ENCODE assay signal across 1 cellular context in genomic region chr4:87006531-87007344, GRCh38.
TF ChIP-seq lines count a peak whose summit lies in the region.

No MANE protein-coding gene starts in this region.

TF ChIP-seq in WTC11, 78 proteins besides CTCF, POLR2A, EP300 and RAD21 (continued from another document and continues in another):
- TF ChIP-seq ZNF512 (CRISPR knock-in tag; IDR thresholded peaks at IDR 0.05; ENCODE audit: borderline replicate concordance) = 0 out of 2 replicates have a peak, but pooled peaks have one; percentile 54
- no peak; the same call in 1 of the 2 replicates for TF ChIP-seq ZBTB43 (CRISPR knock-in tag; IDR thresholded peaks at IDR 0.05)
- TF ChIP-seq GRHL2 (CRISPR knock-in tag; IDR thresholded peaks at IDR 0.05; ENCODE audit: insufficient replicate concordance, severe bottlenecking) = no peak
- TF ChIP-seq PREB (CRISPR knock-in tag; IDR thresholded peaks at IDR 0.05; ENCODE audit: borderline replicate concordance) = no peak
- TF ChIP-seq CDX4 (CRISPR knock-in tag; IDR thresholded peaks at IDR 0.05; ENCODE audit: borderline replicate concordance) = 0 out of 2 replicates have a peak, but pooled peaks have one; percentile 53
- TF ChIP-seq EMX1 (CRISPR knock-in tag; IDR thresholded peaks at IDR 0.05) = 0 out of 2 replicates have a peak, but pooled peaks have one; percentile 55
- no peak for TF ChIP-seq JAZF1 (CRISPR knock-in tag; IDR thresholded peaks at IDR 0.05)
- no peak for TF ChIP-seq AFF4 (CRISPR knock-in tag; IDR thresholded peaks at IDR 0.05; ENCODE audit: borderline replicate concordance)
- TF ChIP-seq TEAD1 (CRISPR knock-in tag; IDR thresholded peaks at IDR 0.05) = peak; percentile 37; the same call in 1 of the 2 replicates
- no peak for TF ChIP-seq ZNF232 (CRISPR knock-in tag; IDR thresholded peaks at IDR 0.05)
- no peak for TF ChIP-seq ATF6 (CRISPR knock-in tag; IDR thresholded peaks at IDR 0.05)
- no peak; the same call in 1 of the 2 replicates for TF ChIP-seq ESRRA (CRISPR knock-in tag; IDR thresholded peaks at IDR 0.05; ENCODE audit: borderline replicate concordance)
- no peak for TF ChIP-seq JUN (CRISPR knock-in tag; IDR thresholded peaks at IDR 0.05)
- no peak; the same call in 1 of the 2 replicates for TF ChIP-seq CREM (CRISPR knock-in tag; IDR thresholded peaks at IDR 0.05)
- TF ChIP-seq MLX (CRISPR knock-in tag; IDR thresholded peaks at IDR 0.05) = no peak
- TF ChIP-seq ZNF671 (CRISPR knock-in tag; IDR thresholded peaks at IDR 0.05) = peak; percentile 84; the same call in 1 of the 2 replicates
- no peak for TF ChIP-seq ZNF263 (CRISPR knock-in tag; IDR thresholded peaks at IDR 0.05; ENCODE audit: low read depth)
- TF ChIP-seq CREB1 (CRISPR knock-in tag; IDR thresholded peaks at IDR 0.05) = no peak
- TF ChIP-seq OVOL2 (CRISPR knock-in tag; IDR thresholded peaks at IDR 0.05; ENCODE audit: borderline replicate concordance) = no peak; the same call in 1 of the 2 replicates
- TF ChIP-seq NR3C1 (CRISPR knock-in tag; conservative IDR thresholded peaks at IDR 0.05; ENCODE audit: low read depth) = no peak
- no peak for TF ChIP-seq ATF3 (CRISPR knock-in tag; conservative IDR thresholded peaks at IDR 0.05)
- TF ChIP-seq SMAD3 (CRISPR knock-in tag; IDR thresholded peaks at IDR 0.05; ENCODE audit: borderline replicate concordance) = 0 out of 2 replicates have a peak, but pooled peaks have one; percentile 41
- TF ChIP-seq GABPB1 (CRISPR knock-in tag; IDR thresholded peaks at IDR 0.05) = peak; percentile 55; the same call in 1 of the 2 replicates
- 0 out of 2 replicates have a peak, but pooled peaks have one; percentile 55 for TF ChIP-seq ERG (CRISPR knock-in tag; IDR thresholded peaks at IDR 0.05)
- TF ChIP-seq IRF1 (CRISPR knock-in tag; IDR thresholded peaks at IDR 0.05) = peak; percentile 28; the same call in 1 of the 2 replicates
- peak; percentile 57 for TF ChIP-seq ETV6 (CRISPR knock-in tag; IDR thresholded peaks at IDR 0.05)
- TF ChIP-seq USF2 (CRISPR knock-in tag; IDR thresholded peaks at IDR 0.05) = no peak
- 0 out of 2 replicates have a peak, but pooled peaks have one; percentile 4 for TF ChIP-seq ZNF219 (CRISPR knock-in tag; IDR thresholded peaks at IDR 0.05; ENCODE audit: borderline replicate concordance)
- no peak for TF ChIP-seq NR1H2 (CRISPR knock-in tag; IDR thresholded peaks at IDR 0.05)
- TF ChIP-seq ATF1 (CRISPR knock-in tag; IDR thresholded peaks at IDR 0.05) = no peak
- 0 out of 2 replicates have a peak, but pooled peaks have one; percentile 29 for TF ChIP-seq NFYB (CRISPR knock-in tag; conservative IDR thresholded peaks at IDR 0.05; ENCODE audit: low read depth)
- no peak for TF ChIP-seq KAT7 (CRISPR knock-in tag; IDR thresholded peaks at IDR 0.05; ENCODE audit: borderline replicate concordance)
- TF ChIP-seq MAX (CRISPR knock-in tag; IDR thresholded peaks at IDR 0.05) = peak; percentile 70
- TF ChIP-seq PRRX2 (CRISPR knock-in tag; IDR thresholded peaks at IDR 0.05) = 0 out of 2 replicates have a peak, but pooled peaks have one; percentile 89
- peak; percentile 82 for TF ChIP-seq FOXP4 (CRISPR knock-in tag; IDR thresholded peaks at IDR 0.05)
